30 cellular contexts compared by ENCODE assay signal in the genomic region with DNA sequence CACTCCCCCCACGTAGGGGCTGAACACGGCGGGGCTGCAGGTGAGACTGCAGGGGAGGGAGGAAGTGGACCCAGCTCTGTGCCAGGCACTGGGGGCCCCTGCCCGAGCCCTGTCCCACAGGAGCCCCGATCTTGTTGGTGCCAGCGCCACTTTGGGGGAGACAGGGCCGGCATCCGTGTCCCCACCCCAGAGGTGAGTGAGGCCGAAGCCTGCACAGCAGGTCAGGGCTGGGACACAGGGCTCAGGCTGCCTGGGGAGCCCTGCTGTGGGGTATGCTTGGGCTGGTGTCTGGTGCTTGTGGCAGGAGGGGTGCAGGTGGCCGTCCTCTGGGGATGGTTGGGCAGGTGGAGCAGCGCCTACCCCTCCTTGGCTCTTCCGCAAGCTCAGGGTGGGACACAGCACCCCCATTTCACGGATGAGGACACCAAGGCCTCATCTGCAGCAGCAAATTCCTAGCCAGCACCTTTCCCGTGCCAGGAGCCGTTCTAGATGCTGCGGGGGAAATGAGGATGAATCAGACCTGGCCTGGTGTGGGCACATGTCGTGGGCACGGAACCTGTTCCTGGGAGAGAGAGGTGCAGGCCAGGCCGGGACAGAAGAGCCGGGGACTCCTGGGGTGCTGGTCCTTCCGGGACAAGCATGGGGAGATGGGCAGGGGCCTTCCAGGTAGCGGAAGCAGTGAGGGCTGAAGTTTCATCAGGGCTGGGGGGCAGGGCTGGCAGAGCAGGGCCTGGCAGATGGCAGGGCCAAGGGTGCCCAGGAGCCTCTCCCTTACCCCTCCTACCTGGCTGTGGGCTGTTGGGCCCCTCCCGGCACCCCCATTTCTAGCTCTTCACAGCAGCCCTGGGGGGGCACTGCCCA. TPM values are rescaled to one million over a fixed set of nuclear protein-coding genes. Genes with fewer than 3 reads are reported as not detected.
"Had no signal": no experiment of that assay in that cellular context is flagged by ENCODE, and none has a peak within 500 bp of the region (broad histone marks: within the 10 kb centered on the region; RNA-seq: fewer than 3 reads in every experiment).

No MANE protein-coding gene starts in this region.

- H3K4me3 ChIP-seq: coronary artery, heart right ventricle, upper lobe of left lung had no signal

- H3K36me3 ChIP-seq: heart right ventricle, upper lobe of left lung had no signal

- ATAC-seq: activated T-cell treated with anti-CD3 and anti-CD28 coated beads, Interleukin-2, amount 50 U/mL, for 4 hours; heart right ventricle; left colon; sciatic nerve; stimulated activated naive B cell treated with anti-CD40 and anti-IgM and Interleukin-4, amounts not matched to agents 10 μg/mL and 1 μg/mL and 100 μg/mL, for 72 hours had no signal

- DNase-seq: activated CD4-positive, alpha-beta T cell treated with anti-CD3 and anti-CD28 coated beads for 4 hours; activated CD4-positive, alpha-beta T cell treated with anti-CD3 and anti-CD28 coated beads, Interleukin-2, amount 50 U/mL, for 48 hours; activated CD4-positive, CD25-positive, alpha-beta regulatory T cell; activated CD8-positive, alpha-beta memory T cell treated with anti-CD3 and anti-CD28 coated beads, Interleukin-2, amount 50 U/mL, for 48 hours; activated naive CD4-positive, alpha-beta T cell treated with anti-CD3 and anti-CD28 coated beads for 36 hours; activated naive CD8-positive, alpha-beta T cell treated with anti-CD3 and anti-CD28 coated beads, Interleukin-2, amount 10 ng/mL, durations not matched to agents 7 days and 5 days; activated T-cell treated with anti-CD3 and anti-CD28 coated beads, Interleukin-2, amount 50 U/mL, for 4 hours; amniotic stem cell; endodermal cell; heart right ventricle; left colon; mesenchymal stem cell; small intestine; stimulated activated CD4-positive, alpha-beta T cell treated with anti-CD3 and anti-CD28 coated beads, Interleukin-15, amount 100 ng/mL, for 24 hours; stimulated activated CD4-positive, alpha-beta T cell treated with anti-CD3 and anti-CD28 coated beads, Interleukin-2, amount 100 ng/mL, for 48 hours; stimulated activated CD8-positive, alpha-beta memory T cell treated with anti-CD3 and anti-CD28 coated beads, Interleukin-4, amount 100 ng/mL, for 48 hours; stimulated activated naive B cell treated with anti-CD40 and anti-IgM and Interleukin-4, amounts not matched to agents 10 μg/mL and 1 μg/mL and 100 μg/mL, for 72 hours; T1000 had no signal

- H3K4me1 ChIP-seq: heart right ventricle, upper lobe of left lung had no signal

- H3K27ac ChIP-seq: coronary artery, epithelial cell of prostate, heart right ventricle, upper lobe of left lung had no signal

RNA-seq across cellular contexts. Expression of gene KCNT1, which starts 35.2 kb away (rescaled TPM):
- total RNA-seq: activated CD8-positive, alpha-beta memory T cell treated with anti-CD3 and anti-CD28 coated beads for 36 hours; activated naive CD4-positive, alpha-beta T cell treated with anti-CD3 and anti-CD28 coated beads for 36 hours; activated naive CD8-positive, alpha-beta T cell treated with anti-CD3 and anti-CD28 coated beads, Interleukin-2, amount 10 ng/mL, durations not matched to agents 7 days and 5 days; bronchial epithelial cell; fibroblast of villous mesenchyme; renal cortical epithelial cell had no signal
- polyA plus RNA-seq: keratinocyte had no signal

RNA-seq across cellular contexts. Expression of gene SOHLH1, which starts 37.9 kb away (rescaled TPM):
- total RNA-seq: activated CD8-positive, alpha-beta memory T cell treated with anti-CD3 and anti-CD28 coated beads for 36 hours; activated naive CD4-positive, alpha-beta T cell treated with anti-CD3 and anti-CD28 coated beads for 36 hours; activated naive CD8-positive, alpha-beta T cell treated with anti-CD3 and anti-CD28 coated beads, Interleukin-2, amount 10 ng/mL, durations not matched to agents 7 days and 5 days; activated T-cell treated with anti-CD3 and anti-CD28 coated beads, Interleukin-2, amount 50 U/mL, for 4 hours; bronchial epithelial cell; endodermal cell; fibroblast of villous mesenchyme; heart right ventricle; left colon; mononuclear cell; myocyte; omental fat pad; renal cortical epithelial cell; sciatic nerve; upper lobe of left lung had no signal
- polyA plus RNA-seq: heart right ventricle, keratinocyte, small intestine had no signal
